18 cellular contexts compared by ENCODE assay signal in the genomic region with DNA sequence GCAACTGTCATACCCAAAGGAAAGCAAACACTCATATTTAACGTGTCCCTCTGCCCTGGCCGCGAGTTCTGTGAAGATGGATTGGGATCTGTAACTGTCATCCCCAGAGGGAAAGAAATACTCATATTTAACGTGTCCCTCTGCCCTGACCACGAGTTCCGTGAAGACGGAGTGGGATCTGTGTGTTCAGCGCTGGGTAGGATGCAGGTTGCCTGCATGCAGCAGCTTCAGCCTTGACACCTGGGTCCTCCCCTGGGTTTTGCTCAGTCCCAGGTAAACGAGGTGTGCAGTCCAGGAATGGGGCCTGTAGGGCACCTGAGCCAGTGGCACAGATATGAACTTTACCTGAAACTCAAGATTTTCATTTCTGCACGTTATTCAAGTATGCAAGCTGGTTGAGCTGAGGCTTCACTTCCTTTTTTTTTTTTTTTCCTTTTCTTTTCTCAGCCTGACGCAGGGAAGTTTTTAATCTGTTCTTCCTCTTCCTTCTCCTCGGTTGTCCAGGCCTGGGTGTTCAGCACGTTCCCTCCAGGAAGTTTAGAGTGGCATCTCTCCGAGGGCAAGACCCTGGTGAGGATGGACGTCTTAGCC.
"Had no signal": no experiment of that assay in that cellular context is flagged by ENCODE, and none has a peak within 500 bp of the region (broad histone marks: within the 10 kb centered on the region; RNA-seq: fewer than 3 reads in every experiment).

No MANE protein-coding gene starts in this region.

- H3K4me1 ChIP-seq: lower lobe of right lung, parathyroid adenoma, thyroid gland had no signal

- H3K4me3 ChIP-seq: dorsolateral prefrontal cortex, lower lobe of right lung, thyroid gland had no signal

- H3K27ac ChIP-seq: dorsolateral prefrontal cortex, lower lobe of right lung, parathyroid adenoma, thyroid gland, WERI-Rb-1 had no signal

- ATAC-seq: left colon; lower lobe of right lung; naive thymus-derived CD8-positive, alpha-beta T cell had no signal

- H3K9me3 ChIP-seq: lower lobe of right lung, thyroid gland had no signal

- H3K27ac Mint-ChIP-seq: activated naive CD8-positive, alpha-beta T cell treated with anti-CD3 and anti-CD28 coated beads for 36 hours had no signal

- H3K36me3 Mint-ChIP-seq: activated naive CD8-positive, alpha-beta T cell treated with anti-CD3 and anti-CD28 coated beads for 36 hours; naive thymus-derived CD8-positive, alpha-beta T cell had no signal

- DNase-seq: activated CD4-positive, alpha-beta T cell treated with anti-CD3 and anti-CD28 coated beads for 1 hour; activated naive CD4-positive, alpha-beta T cell; activated naive CD8-positive, alpha-beta T cell treated with anti-CD3 and anti-CD28 coated beads for 36 hours; amniotic stem cell; foreskin melanocyte; glutamatergic neuron; hippocampal formation; left colon; lower lobe of right lung; naive thymus-derived CD8-positive, alpha-beta T cell; stimulated activated naive CD4-positive, alpha-beta T cell; T-helper 2 cell; thyroid gland; WERI-Rb-1 had no signal

- H2AFZ ChIP-seq: parathyroid adenoma had no signal

- H3K36me3 ChIP-seq: lower lobe of right lung, thyroid gland, WERI-Rb-1 had no signal

- H3K9me3 Mint-ChIP-seq: naive thymus-derived CD8-positive, alpha-beta T cell had no signal

- H3K9ac ChIP-seq: parathyroid adenoma had no signal

- H3K4me3 Mint-ChIP-seq: activated naive CD8-positive, alpha-beta T cell treated with anti-CD3 and anti-CD28 coated beads for 36 hours had no signal

- FAIRE-seq: islet of Langerhans, urothelium cell line had no signal

- H3K27me3 ChIP-seq: thyroid gland had no signal

- H3K79me2 ChIP-seq: parathyroid adenoma had no signal
